ENCODE assay signal across 8 cellular contexts in the genomic region with DNA sequence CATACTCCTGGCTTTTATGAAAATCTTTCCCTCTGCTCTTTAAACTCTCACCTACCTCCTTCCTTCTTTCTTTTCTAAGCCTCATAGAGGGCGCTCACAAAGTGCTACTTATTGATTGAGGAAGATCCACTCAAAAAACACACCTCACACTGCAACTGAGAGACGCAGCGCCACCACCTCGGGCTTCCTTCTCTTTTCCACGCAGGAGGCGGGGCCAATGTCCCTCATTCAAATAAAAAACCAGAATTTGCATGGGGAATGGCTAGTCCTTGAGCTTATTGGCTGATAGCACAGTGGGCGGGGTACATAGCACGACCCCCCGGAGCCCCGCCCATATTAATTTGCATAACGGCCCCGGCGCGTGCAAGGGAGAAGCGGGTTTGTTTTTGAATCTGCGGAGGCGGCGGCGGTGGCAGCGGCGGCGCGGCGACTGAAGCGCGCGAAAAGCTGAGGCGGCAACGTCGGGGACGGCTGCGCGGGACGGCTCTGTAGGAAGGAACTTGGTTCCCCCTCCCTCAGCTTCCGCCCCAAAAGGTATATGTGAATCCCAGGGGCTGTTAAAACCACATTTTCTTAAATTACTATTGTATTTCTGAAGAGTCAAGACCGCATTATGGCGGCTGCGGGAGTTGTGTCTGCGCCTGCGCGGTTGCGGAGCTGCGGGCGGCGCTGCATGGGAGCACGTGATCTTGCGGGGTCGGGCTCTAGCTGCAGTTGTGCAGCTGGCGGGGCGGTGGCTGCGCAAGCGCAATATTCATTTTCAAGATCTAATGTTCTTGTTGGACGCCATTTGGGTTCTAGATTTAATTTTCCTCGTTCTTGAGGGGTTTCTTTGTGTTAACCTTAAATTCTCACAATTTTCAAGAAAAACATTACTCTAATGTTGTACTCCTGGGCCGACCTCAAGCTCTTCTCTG. TPM values are rescaled to one million over a fixed set of nuclear protein-coding genes. Genes with fewer than 3 reads are reported as not detected.
DNase-seq lines count a peak whose midpoint lies in the region; ATAC-seq and TF ChIP-seq lines count a peak whose summit lies in the region.

Gene ATF7IP (plus strand): TSS at position 389 of the 917 bp plus-strand sequence. CDS start 58,234 bp downstream, outside the sequence.

- POLR2A ChIA-PET in activated CD8-positive, alpha-beta T cell treated with anti-CD3 and anti-CD28 coated beads for 36 hours (lab: Charles Lee): interaction anchor here (0.6 to 2.6 kb wide), 19 partner anchors 21 to 405 kb away, joined by 3 to 55 read pairs (median 4); a partner anchor contains a TSS

- peak; percentile 49 for TF ChIP-seq CTCF in C4-2B (conservative IDR thresholded peaks at IDR 0.05)
- TF ChIP-seq CTCF in activated CD8-positive, alpha-beta T cell treated with anti-CD3 and anti-CD28 coated beads for 36 hours (IDR thresholded peaks at IDR 0.05): peak; percentile 32
- TF ChIP-seq CTCF in lower leg skin (IDR thresholded peaks at IDR 0.05): no peak

- peaks cover 3% of the 10 kb centered on the region for H3K9me3 Mint-ChIP-seq in activated CD8-positive, alpha-beta T cell treated with anti-CD3 and anti-CD28 coated beads for 36 hours

- 0% methylated on average over 55 of the region's 55 CpGs for WGBS in lower leg skin, 2 donors

- no peak for TF ChIP-seq POLR2A in lower leg skin (IDR thresholded peaks at IDR 0.05)

- no peaks in the 10 kb centered on the region for H3K27me3 Mint-ChIP-seq in activated CD8-positive, alpha-beta T cell treated with anti-CD3 and anti-CD28 coated beads for 36 hours

- CTCF ChIA-PET in activated CD8-positive, alpha-beta T cell treated with anti-CD3 and anti-CD28 coated beads for 36 hours (lab: Charles Lee): interaction anchor here (0.5 to 2.4 kb wide), 33 partner anchors 10 to 408 kb away, joined by 3 to 35 read pairs (median 4); a partner anchor contains a TSS

- peak within 1 kb of the TSS; percentile 97 for H3K27ac Mint-ChIP-seq in activated CD8-positive, alpha-beta T cell treated with anti-CD3 and anti-CD28 coated beads for 36 hours

- peak within 1 kb of the TSS; percentile 60 for H3K4me3 ChIP-seq in lower leg skin (ENCODE audit: low read depth, poor library complexity, severe bottlenecking)

- peak within 1 kb of the TSS; percentile 75 for H3K4me3 Mint-ChIP-seq in activated CD8-positive, alpha-beta T cell treated with anti-CD3 and anti-CD28 coated beads for 36 hours

- intact Hi-C loops in activated CD8-positive, alpha-beta T cell treated with anti-CD3 and anti-CD28 coated beads for 36 hours (cut with micrococcal nuclease): loop anchor here (2.0 to 5.0 kb wide), 4 partner anchors 29 to 128 kb away; no protein-coding TSS in a partner anchor
- intact Hi-C loops in lower leg skin (cut with DNase I; ENCODE audit: low total_unique reads): no loop called here

- peak within 1 kb of the TSS; percentile 83 for H3K27ac ChIP-seq in C4-2B

- H3K36me3 Mint-ChIP-seq in activated CD8-positive, alpha-beta T cell treated with anti-CD3 and anti-CD28 coated beads for 36 hours (ENCODE audit: low read depth): peaks cover 30% of the 10 kb centered on the region

- peak; percentile 88 for DNase-seq in NCI-H774 (lab: John Stamatoyannopoulos, UW)
- peak; percentile 98 for DNase-seq in activated CD8-positive, alpha-beta T cell treated with anti-CD3 and anti-CD28 coated beads for 36 hours
- DNase-seq in ecto neural progenitor cell (ENCODE audit: low spot score): peak; percentile 97
- peak; percentile 98 to 99 for DNase-seq in lower leg skin (ENCODE audit: low spot score in 2 of 2)
- peak; percentile 89 to 92 for DNase-seq in stimulated activated CD4-positive, alpha-beta T cell treated with anti-CD3 and anti-CD28 coated beads, Interleukin-4, amount 100 ng/mL, for 48 hours (ENCODE audit: low read depth in 2 of 2)

- peaks cover 31% of the 10 kb centered on the region for H3K4me1 Mint-ChIP-seq in activated CD8-positive, alpha-beta T cell treated with anti-CD3 and anti-CD28 coated beads for 36 hours (ENCODE audit: low read depth)

- peak; percentile 71 for ATAC-seq in GM19328 (IDR thresholded peaks at IDR 0.05; ENCODE audit: unreplicated experiment)
- peak; percentile 74 for ATAC-seq in HG03520 (IDR thresholded peaks at IDR 0.05; ENCODE audit: unreplicated experiment)
- ATAC-seq in activated CD8-positive, alpha-beta T cell treated with anti-CD3 and anti-CD28 coated beads for 36 hours: peak; percentile 88

RNA-seq across cellular contexts. Expression of gene ATF7IP, which starts in this region (rescaled TPM):
- total RNA-seq in activated CD8-positive, alpha-beta T cell treated with anti-CD3 and anti-CD28 coated beads for 36 hours: 100 to 1,000 TPM; 101 to 107 TPM
- 10 to 100 TPM; 35.3 to 49.0 (median 42.4) TPM for total RNA-seq in lower leg skin

Comparison
In these comparisons a context has a peak if more than half of its experiments do, and no peak if none do; other contexts are left out.
1. Peak in every context shown above with its lines: DNase-seq, ATAC-seq, H3K4me3 ChIP-seq and H3K27ac ChIP-seq.
2. CTCF ChIP-seq: peak in C4-2B (single experiment) and activated CD8-positive, alpha-beta T cell treated with anti-CD3 and anti-CD28 coated beads for 36 hours (single experiment); none in lower leg skin (0 of 3).